In the genomic region with DNA sequence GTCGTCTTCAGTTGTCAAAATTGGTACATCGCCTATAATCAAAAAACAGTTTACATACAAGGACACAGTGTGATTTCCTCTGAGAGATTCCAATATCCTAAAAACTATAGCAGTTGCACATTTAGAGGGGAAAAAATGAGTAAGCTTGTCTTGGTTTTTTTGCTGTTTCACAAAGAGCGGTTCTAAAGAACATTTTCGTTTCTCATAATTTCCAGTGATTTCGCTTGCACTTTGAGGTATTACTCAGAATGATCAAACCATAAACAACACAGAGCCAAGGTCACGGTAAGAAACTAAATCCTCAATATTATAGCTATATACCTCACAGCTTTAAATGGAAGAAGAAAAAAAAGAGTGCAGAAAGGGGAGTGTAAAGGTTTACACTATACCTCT, we compare ENCODE assay signal across 8 cellular contexts. TPM values are rescaled to one million over a fixed set of nuclear protein-coding genes. Genes with fewer than 3 reads are reported as not detected.
A peak's percentile ranks its signal among the peaks of the same experiment; 100 is the strongest.
DNase-seq lines count a peak whose midpoint lies in the region; ATAC-seq and TF ChIP-seq lines count a peak whose summit lies in the region.

No MANE protein-coding gene starts in this region.

- H3K36me3 ChIP-seq in KMS-11 (ENCODE audit: insufficient read depth): no peaks in the 10 kb centered on the region; the same call in 1 of the 2 replicates
- H3K36me3 ChIP-seq in ectodermal cell (ENCODE audit: control insufficient read depth, insufficient read depth, low read length): peaks cover 15% of the 10 kb centered on the region
- peaks cover 5 to 39% of the 10 kb centered on the region in 2 donors for H3K36me3 ChIP-seq in neuronal stem cell (replicated peaks in 1 of 2; ENCODE audit: control insufficient read depth in 2 of 2, insufficient read depth in 2 of 2, low read length in 2 of 2)

- CTCF ChIA-PET in GM10248 (lab: Yijun Ruan, JAX): interaction anchor here (1.1 to 1.5 kb wide), 3 partner anchors 10 to 102 kb away, joined by 3 read pairs; no protein-coding TSS in a partner anchor

- H3K79me1 ChIP-seq in neuronal stem cell (ENCODE audit: low read depth, low read length): no peaks in the 10 kb centered on the region

- H3K18ac ChIP-seq in neuronal stem cell (ENCODE audit: low read length): no peak overlapping the region

- no peak overlapping the region for H2BK5ac ChIP-seq in neuronal stem cell (ENCODE audit: low read length)

- H4K20me1 ChIP-seq in KMS-11 (ENCODE audit: insufficient read depth): no peaks in the 10 kb centered on the region

- H2AFZ ChIP-seq in KMS-11 (ENCODE audit: low read depth): peak overlapping the region; percentile 85
- peak overlapping the region; percentile 96 for H2AFZ ChIP-seq in neuronal stem cell (ENCODE audit: low read length)

- H3K27me3 ChIP-seq in KMS-11 (ENCODE audit: insufficient read depth, low read depth): no peaks in the 10 kb centered on the region
- H3K27me3 ChIP-seq in ectodermal cell (ENCODE audit: control insufficient read depth, insufficient read depth, low read length, poor library complexity, severe bottlenecking): no peaks in the 10 kb centered on the region
- H3K27me3 ChIP-seq in neuronal stem cell (ENCODE audit: control insufficient read depth in 3 of 3, insufficient read depth in 3 of 3, low read depth in 1 of 3, low read length in 3 of 3): no peaks in the 10 kb centered on the region

- H3K23ac ChIP-seq in neuronal stem cell (ENCODE audit: low read depth, low read length, poor library complexity): no peak overlapping the region

- H2BK120ac ChIP-seq in neuronal stem cell (ENCODE audit: low read depth, low read length): no peak overlapping the region

- H2AK5ac ChIP-seq in neuronal stem cell (ENCODE audit: low read depth, low read length): no peak overlapping the region

- H3K9me3 ChIP-seq in ectodermal cell (ENCODE audit: control insufficient read depth, low read length) (no peaks in the 10 kb centered on the region), neuronal stem cell (replicated peaks in 1 of 2; ENCODE audit: control insufficient read depth in 2 of 2, insufficient read depth in 1 of 2, low read depth in 1 of 2, low read length in 2 of 2) (no peaks in the 10 kb centered on the region)

- H4K91ac ChIP-seq in neuronal stem cell (ENCODE audit: low read depth, low read length, poor library complexity): no peak overlapping the region

- H4K8ac ChIP-seq in neuronal stem cell (ENCODE audit: low read depth, low read length): no peak overlapping the region

- no peak overlapping the region for H3K4me3 ChIP-seq in KMS-11 (IDR thresholded peaks at IDR 0.05; ENCODE audit: insufficient read depth, low read depth, low read length)
- peak overlapping the region; percentile 88 for H3K4me3 ChIP-seq in ectodermal cell (ENCODE audit: insufficient read depth, low read depth, low read length)
- peak overlapping the region; percentile 89 to 92 for H3K4me3 ChIP-seq in neuronal stem cell (ENCODE audit: low read length in 2 of 2)

- no peak overlapping the region for H2BK15ac ChIP-seq in neuronal stem cell (ENCODE audit: low read length)

- no peak overlapping the region for H3K4ac ChIP-seq in neuronal stem cell (ENCODE audit: low read length)

- peak; percentile 30 for ATAC-seq in GM21526 (IDR thresholded peaks at IDR 0.05; ENCODE audit: low FRiP score, unreplicated experiment)

- DNase-seq in GM10248 (ENCODE audit: extremely low spot score) (peak; percentile 51), neuronal stem cell (ENCODE audit: low spot score) (no peak), cerebellar cortex (ENCODE audit: low spot score) (no peak), NCI-H2081 (lab: John Stamatoyannopoulos, UW) (no peak), GM03348 (ENCODE audit: low spot score) (no peak)

- no peak overlapping the region for H3K14ac ChIP-seq in neuronal stem cell (ENCODE audit: low read length)

- peak overlapping the region; percentile 91 for H3K9ac ChIP-seq in KMS-11
- H3K9ac ChIP-seq in neuronal stem cell (ENCODE audit: low read depth, low read length, poor library complexity): no peak overlapping the region

- peaks cover 11% of the 10 kb centered on the region for H3K79me2 ChIP-seq in KMS-11 (ENCODE audit: insufficient read depth, low read depth)

- TF ChIP-seq CTCF in GM10248 (IDR thresholded peaks at IDR 0.05; ENCODE audit: control extremely low read depth, extremely low read depth, low read depth, missing control alignments) (no peak), KMS-11 (conservative IDR thresholded peaks at IDR 0.05; ENCODE audit: low read depth, low read length) (no peak)

- no peak overlapping the region for H2BK12ac ChIP-seq in neuronal stem cell (ENCODE audit: low read length)

- H3K4me1 ChIP-seq in KMS-11 (ENCODE audit: low read depth, poor library complexity, severe bottlenecking): peaks cover 36% of the 10 kb centered on the region
- peaks cover 4% of the 10 kb centered on the region for H3K4me1 ChIP-seq in ectodermal cell (ENCODE audit: control insufficient read depth, insufficient read depth, low read length)
- peaks cover 0 to 4% of the 10 kb centered on the region in 2 donors for H3K4me1 ChIP-seq in neuronal stem cell (ENCODE audit: control insufficient read depth in 2 of 2, insufficient read depth in 1 of 2, low read depth in 1 of 2, low read length in 2 of 2)

- POLR2A ChIA-PET in GM10248 (lab: Yijun Ruan, JAX): interaction anchor here (1.2 kb wide), 1 partner anchor 474 kb away, joined by 3 read pairs; no protein-coding TSS in a partner anchor

- H3K4me2 ChIP-seq in KMS-11 (peak overlapping the region; percentile 88), neuronal stem cell (ENCODE audit: insufficient read depth, low read length, poor library complexity, severe bottlenecking) (peak overlapping the region; percentile 69)

- H3K27ac ChIP-seq in KMS-11 (peak overlapping the region; percentile 93), ectodermal cell (ENCODE audit: insufficient read depth, low read depth, low read length, poor library complexity, severe bottlenecking) (no peak overlapping the region), neuronal stem cell (replicated peaks; ENCODE audit: low read length) (no peak overlapping the region)

- 66 to 77% methylated on average over 5 to 6 of the region's 6 CpGs for WGBS in ectodermal cell, 2 experiments
- no CpG with 5 or more reads among the region's 6 CpGs for WGBS in neuronal stem cell (ENCODE audit: extremely low coverage in 2 of 2, insufficient read length in 2 of 2, insufficient replicate concordance in 1 of 2), 2 donors

RNA-seq across cellular contexts. Expression of gene MTX3, which starts 0.9 kb away (rescaled TPM):
- polyA plus RNA-seq in ectodermal cell (2013, experiment 1 of 4): 33.2 TPM
- polyA plus RNA-seq in ectodermal cell (2013, experiment 2 of 4): 30.7 TPM
- polyA plus RNA-seq in ectodermal cell (2013, experiment 3 of 4): 18.5 TPM
- 22.0 TPM for polyA plus RNA-seq in ectodermal cell (2013, experiment 4 of 4)
- polyA plus RNA-seq in neuronal stem cell (2013, experiment 1 of 2): 13.7 TPM
- 14.6 TPM for polyA plus RNA-seq in neuronal stem cell (2013, experiment 2 of 2)

RNA-seq across cellular contexts. Expression of gene THBS4, which starts 44.9 kb away (rescaled TPM):
- 26.7 TPM for polyA plus RNA-seq in ectodermal cell (2013, experiment 1 of 4)
- 34.7 TPM for polyA plus RNA-seq in ectodermal cell (2013, experiment 2 of 4)
- 28.8 TPM for polyA plus RNA-seq in ectodermal cell (2013, experiment 3 of 4)
- polyA plus RNA-seq in ectodermal cell (2013, experiment 4 of 4): 34.4 TPM
- polyA plus RNA-seq in neuronal stem cell (2013, experiment 1 of 2): 14.2 TPM
- 15.3 TPM for polyA plus RNA-seq in neuronal stem cell (2013, experiment 2 of 2)
